ENCODE assay signal across 8 cellular contexts in genomic region chr2:27211241-27211942, GRCh38. TPM values are rescaled to one million over a fixed set of nuclear protein-coding genes. Genes with fewer than 3 reads are reported as not detected.
DNase-seq lines count a peak whose midpoint lies in the region; ATAC-seq and TF ChIP-seq lines count a peak whose summit lies in the region.

No MANE protein-coding gene starts in this region.

- H3K27me3 ChIP-seq in RWPE2 (ENCODE audit: insufficient read depth, poor library complexity, severe bottlenecking), result no peaks in the 10 kb centered on the region
- no peaks in the 10 kb centered on the region for H3K27me3 ChIP-seq in neural cell (ENCODE audit: insufficient read depth, low read depth, low read length)

- peak overlapping the region; percentile 86 for H3K4me2 ChIP-seq in neural cell (ENCODE audit: low read length)

- DNase-seq in DMS 273 treated with DMSO at 0.1 percent for 48 hours (lab: John Stamatoyannopoulos, UW) (peak; percentile 52), DMS 273 (lab: John Stamatoyannopoulos, UW; ENCODE audit: unreplicated experiment) (no peak), RWPE2 (ENCODE audit: low spot score) (no peak), GM19238 (ENCODE audit: insufficient read length, low spot score) (no peak)
- DNase-seq in stimulated activated CD4-positive, alpha-beta T cell treated with anti-CD3 and anti-CD28 coated beads, Interleukin-1b, Interleukin-23, amount 100 ng/mL, for 48 hours, result no peak

- H3K36me3 ChIP-seq in RWPE2 (ENCODE audit: low read depth), result peaks cover 55% of the 10 kb centered on the region
- H3K36me3 ChIP-seq in neural cell (ENCODE audit: insufficient read depth, low read length), result no peaks in the 10 kb centered on the region

- H3K27ac ChIP-seq in RWPE2 (ENCODE audit: poor library complexity, severe bottlenecking), result peak overlapping the region; percentile 58
- peak overlapping the region; percentile 95 for H3K27ac ChIP-seq in neural cell (ENCODE audit: low read length)

- H3K4me3 ChIP-seq in RWPE2 (ENCODE audit: severe bottlenecking), result peak overlapping the region; percentile 79
- peak overlapping the region; percentile 96 for H3K4me3 ChIP-seq in neural cell (ENCODE audit: low read length)

- peak; percentile 18 for TF ChIP-seq RAD21 in neural cell (conservative IDR thresholded peaks at IDR 0.05)

- H2AFZ ChIP-seq in neural cell (ENCODE audit: low read depth, low read length), result peak overlapping the region; percentile 34

- no peaks in the 10 kb centered on the region for H3K9me2 ChIP-seq in neural cell (ENCODE audit: insufficient read depth, low read length)

- no peaks in the 10 kb centered on the region for H4K20me1 ChIP-seq in neural cell (ENCODE audit: insufficient read depth)

- no peaks in the 10 kb centered on the region for H3K4me1 ChIP-seq in RWPE2 (ENCODE audit: insufficient read depth, poor library complexity, severe bottlenecking)

- no peak for TF ChIP-seq EP300 in neural cell (conservative IDR thresholded peaks at IDR 0.05; ENCODE audit: poor library complexity, severe bottlenecking)

- H3K9me3 ChIP-seq in RWPE2 (ENCODE audit: severe bottlenecking) (no peaks in the 10 kb centered on the region), neural cell (ENCODE audit: low read length) (no peaks in the 10 kb centered on the region)

- H3F3A ChIP-seq in neural cell (ENCODE audit: insufficient read depth, low read length, poor library complexity, severe bottlenecking), result peaks cover 10% of the 10 kb centered on the region

- TF ChIP-seq CTCF in RWPE2 (IDR thresholded peaks at IDR 0.05; ENCODE audit: poor library complexity, severe bottlenecking) (no peak), neural cell (IDR thresholded peaks at IDR 0.05; ENCODE audit: poor library complexity, severe bottlenecking) (no peak)

- peak overlapping the region; percentile 97 for H3K9ac ChIP-seq in neural cell (ENCODE audit: low read length)

- ATAC-seq in HG02943 (IDR thresholded peaks at IDR 0.05; ENCODE audit: low read depth, unreplicated experiment) (peak; percentile 20), RWPE2 (ENCODE audit: low read depth) (peak; percentile 74), esophagus mucosa (peak; percentile 32)

- peaks cover 5% of the 10 kb centered on the region for H3K79me2 ChIP-seq in neural cell (replicated peaks; ENCODE audit: insufficient read depth, low read length)

TF ChIP-seq in neural cell, 6 proteins besides CTCF, POLR2A, EP300 and RAD21:
- TF ChIP-seq SMC3 (conservative IDR thresholded peaks at IDR 0.05; ENCODE audit: poor library complexity) (peak; percentile 22), REST (IDR thresholded peaks at IDR 0.05; ENCODE audit: borderline replicate concordance) (no peak), EZH2 (IDR thresholded peaks at IDR 0.05; ENCODE audit: borderline replicate concordance, insufficient read depth, low read length, poor library complexity, severe bottlenecking) (no peak), POLR2AphosphoS5 (IDR thresholded peaks at IDR 0.05) (no peak), TAF1 (IDR thresholded peaks at IDR 0.05; ENCODE audit: low read depth) (no peak), MXI1 (conservative IDR thresholded peaks at IDR 0.05; ENCODE audit: poor library complexity, severe bottlenecking) (peak; percentile 55)
TF ChIP-seq in neural cell: peak in this region for 2.

RNA-seq across cellular contexts. Expression of gene ATRAID, which starts 0.4 kb away (rescaled TPM):
- total RNA-seq in esophagus mucosa, result 75.0 TPM
- polyA plus RNA-seq in neural cell, result 94.3 and 121 TPM in 2 replicates
- polyA minus RNA-seq in neural cell, result 51.3 and 52.3 TPM in 2 replicates

RNA-seq across cellular contexts. Expression of gene SLC5A6, which starts 0.7 kb away (rescaled TPM):
- total RNA-seq in esophagus mucosa, result 15.6 TPM
- 64.3 and 98.4 TPM in 2 replicates for polyA plus RNA-seq in neural cell
- 54.3 and 56.1 TPM in 2 replicates for polyA minus RNA-seq in neural cell

RNA-seq across cellular contexts. Expression of gene CAD, which starts 5.8 kb away (rescaled TPM):
- total RNA-seq in esophagus mucosa, result 26.7 TPM
- 14.2 and 22.8 TPM in 2 replicates for polyA plus RNA-seq in neural cell
- polyA minus RNA-seq in neural cell, result 16.8 and 19.5 TPM in 2 replicates

RNA-seq across cellular contexts. Expression of gene SLC30A3, which starts 51.5 kb away (rescaled TPM):
- total RNA-seq in esophagus mucosa, result not detected
- not detected in 2 replicates for polyA plus RNA-seq in neural cell
- polyA minus RNA-seq in neural cell, result not detected in 2 replicates

Comparison
In these comparisons a context has a peak if more than half of its experiments do, and no peak if none do; other contexts are left out.
1. ATAC-seq: peak in every context shown above with its lines; median percentile 74 in RWPE2; 32 in esophagus mucosa; 20 in HG02943.